Comparison of ENCODE assay signal across 1 cellular context in genomic region chr5:34553544-34553943, GRCh38.
TF ChIP-seq lines count a peak whose summit lies in the region.

No MANE protein-coding gene starts in this region.

TF ChIP-seq in K562, 482 proteins besides CTCF, POLR2A, EP300 and RAD21 (continued from another document and continues in another):
- TF ChIP-seq, protein P1, sequence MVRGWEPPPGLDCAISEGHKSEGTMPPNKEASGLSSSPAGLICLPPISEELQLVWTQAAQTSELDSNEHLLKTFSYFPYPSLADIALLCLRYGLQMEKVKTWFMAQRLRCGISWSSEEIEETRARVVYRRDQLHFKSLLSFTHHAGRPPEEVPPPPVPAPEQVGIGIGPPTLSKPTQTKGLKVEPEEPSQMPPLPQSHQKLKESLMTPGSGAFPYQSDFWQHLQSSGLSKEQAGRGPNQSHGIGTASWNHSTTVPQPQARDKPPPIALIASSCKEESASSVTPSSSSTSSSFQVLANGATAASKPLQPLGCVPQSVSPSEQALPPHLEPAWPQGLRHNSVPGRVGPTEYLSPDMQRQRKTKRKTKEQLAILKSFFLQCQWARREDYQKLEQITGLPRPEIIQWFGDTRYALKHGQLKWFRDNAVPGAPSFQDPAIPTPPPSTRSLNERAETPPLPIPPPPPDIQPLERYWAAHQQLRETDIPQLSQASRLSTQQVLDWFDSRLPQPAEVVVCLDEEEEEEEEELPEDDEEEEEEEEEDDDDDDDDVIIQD (CRISPR knock-in tag; IDR thresholded peaks at IDR 0.05) = no peak
- TF ChIP-seq, protein P2, sequence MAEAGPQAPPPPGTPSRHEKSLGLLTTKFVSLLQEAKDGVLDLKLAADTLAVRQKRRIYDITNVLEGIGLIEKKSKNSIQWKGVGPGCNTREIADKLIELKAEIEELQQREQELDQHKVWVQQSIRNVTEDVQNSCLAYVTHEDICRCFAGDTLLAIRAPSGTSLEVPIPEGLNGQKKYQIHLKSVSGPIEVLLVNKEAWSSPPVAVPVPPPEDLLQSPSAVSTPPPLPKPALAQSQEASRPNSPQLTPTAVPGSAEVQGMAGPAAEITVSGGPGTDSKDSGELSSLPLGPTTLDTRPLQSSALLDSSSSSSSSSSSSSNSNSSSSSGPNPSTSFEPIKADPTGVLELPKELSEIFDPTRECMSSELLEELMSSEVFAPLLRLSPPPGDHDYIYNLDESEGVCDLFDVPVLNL (CRISPR knock-in tag; IDR thresholded peaks at IDR 0.05; ENCODE audit: low read depth) = no peak
- TF ChIP-seq NBN (IDR thresholded peaks at IDR 0.05; ENCODE audit: low read depth) (no peak), HMGN3 (IDR thresholded peaks at IDR 0.05; ENCODE audit: borderline replicate concordance, extremely low read depth, insufficient read length, low read depth, low read length) (no peak), ZNF766 (CRISPR knock-in tag; conservative IDR thresholded peaks at IDR 0.05) (no peak), SRSF3 (IDR thresholded peaks at IDR 0.05; ENCODE audit: insufficient read depth, low read length) (no peak), STAT5A (IDR thresholded peaks at IDR 0.05; ENCODE audit: borderline replicate concordance, low read length) (peak; percentile 55; the same call in 1 of the 2 replicates), ZNF407 (IDR thresholded peaks at IDR 0.05; ENCODE audit: low read depth) (no peak), CBFA2T2 (conservative IDR thresholded peaks at IDR 0.05) (peak; percentile 89), ZNF668 (CRISPR knock-in tag; IDR thresholded peaks at IDR 0.05) (no peak), CBX8 (IDR thresholded peaks at IDR 0.05; ENCODE audit: borderline replicate concordance, extremely low read depth, low read depth, low read length, poor library complexity, severe bottlenecking) (no peak), TRIM28 (IDR thresholded peaks at IDR 0.05) (no peak), IRF9 (tag; IDR thresholded peaks at IDR 0.05) (no peak), ELF1 (tag; IDR thresholded peaks at IDR 0.05) (no peak), RBM25 (IDR thresholded peaks at IDR 0.05; ENCODE audit: low read depth, low read length, severe bottlenecking) (no peak), PHB (CRISPR knock-in tag; IDR thresholded peaks at IDR 0.05) (no peak), CHD1 (IDR thresholded peaks at IDR 0.05; ENCODE audit: low read length) (no peak), SOX6 (IDR thresholded peaks at IDR 0.05) (peak; percentile 33; the same call in 1 of the 2 replicates), ZNF12 (CRISPR knock-in tag; IDR thresholded peaks at IDR 0.05) (no peak), ZNF778 (CRISPR knock-in tag; IDR thresholded peaks at IDR 0.05) (no peak), IFI16 (CRISPR knock-in tag; IDR thresholded peaks at IDR 0.05) (no peak), ATF4 (CRISPR knock-in tag; IDR thresholded peaks at IDR 0.05) (no peak), SMC3 (conservative IDR thresholded peaks at IDR 0.05; ENCODE audit: insufficient read depth, low read depth, low read length) (no peak), C11orf30 (IDR thresholded peaks at IDR 0.05; ENCODE audit: low read depth) (peak; percentile 64), POLR2H (tag; IDR thresholded peaks at IDR 0.05; ENCODE audit: low read depth) (no peak), HCFC1 (IDR thresholded peaks at IDR 0.05; ENCODE audit: low read depth, low read length) (no peak), RNF2 (IDR thresholded peaks at IDR 0.05) (no peak), NR2C1 (IDR thresholded peaks at IDR 0.05) (no peak), NR2C1 (tag; IDR thresholded peaks at IDR 0.05) (no peak), ZNF3 (CRISPR knock-in tag; IDR thresholded peaks at IDR 0.05) (no peak), AFF1 (IDR thresholded peaks at IDR 0.05; ENCODE audit: low read depth in 1 of 2, partially characterized antibody in 2 of 2) (no peak), ZNF140 (CRISPR knock-in tag; IDR thresholded peaks at IDR 0.05) (no peak), RCOR1 (IDR thresholded peaks at IDR 0.05; ENCODE audit: borderline replicate concordance in 1 of 2, low read depth in 2 of 2, low read length in 2 of 2) (peak in 1 of 2 experiments; percentile 91; a peak in 2 of 4 replicates)
- TF ChIP-seq, protein P3, sequence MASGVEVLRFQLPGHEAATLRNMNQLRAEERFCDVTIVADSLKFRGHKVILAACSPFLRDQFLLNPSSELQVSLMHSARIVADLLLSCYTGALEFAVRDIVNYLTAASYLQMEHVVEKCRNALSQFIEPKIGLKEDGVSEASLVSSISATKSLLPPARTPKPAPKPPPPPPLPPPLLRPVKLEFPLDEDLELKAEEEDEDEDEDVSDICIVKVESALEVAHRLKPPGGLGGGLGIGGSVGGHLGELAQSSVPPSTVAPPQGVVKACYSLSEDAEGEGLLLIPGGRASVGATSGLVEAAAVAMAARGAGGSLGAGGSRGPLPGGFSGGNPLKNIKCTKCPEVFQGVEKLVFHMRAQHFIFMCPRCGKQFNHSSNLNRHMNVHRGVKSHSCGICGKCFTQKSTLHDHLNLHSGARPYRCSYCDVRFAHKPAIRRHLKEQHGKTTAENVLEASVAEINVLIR (CRISPR knock-in tag; IDR thresholded peaks at IDR 0.05) = no peak
- TF ChIP-seq, protein P4, sequence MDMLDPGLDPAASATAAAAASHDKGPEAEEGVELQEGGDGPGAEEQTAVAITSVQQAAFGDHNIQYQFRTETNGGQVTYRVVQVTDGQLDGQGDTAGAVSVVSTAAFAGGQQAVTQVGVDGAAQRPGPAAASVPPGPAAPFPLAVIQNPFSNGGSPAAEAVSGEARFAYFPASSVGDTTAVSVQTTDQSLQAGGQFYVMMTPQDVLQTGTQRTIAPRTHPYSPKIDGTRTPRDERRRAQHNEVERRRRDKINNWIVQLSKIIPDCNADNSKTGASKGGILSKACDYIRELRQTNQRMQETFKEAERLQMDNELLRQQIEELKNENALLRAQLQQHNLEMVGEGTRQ (CRISPR knock-in tag; IDR thresholded peaks at IDR 0.05) = no peak
- TF ChIP-seq, protein P5, sequence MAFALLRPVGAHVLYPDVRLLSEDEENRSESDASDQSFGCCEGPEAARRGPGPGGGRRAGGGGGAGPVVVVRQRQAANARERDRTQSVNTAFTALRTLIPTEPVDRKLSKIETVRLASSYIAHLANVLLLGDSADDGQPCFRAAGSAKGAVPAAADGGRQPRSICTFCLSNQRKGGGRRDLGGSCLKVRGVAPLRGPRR (CRISPR knock-in tag; IDR thresholded peaks at IDR 0.05) = no peak
- TF ChIP-seq, protein P6, sequence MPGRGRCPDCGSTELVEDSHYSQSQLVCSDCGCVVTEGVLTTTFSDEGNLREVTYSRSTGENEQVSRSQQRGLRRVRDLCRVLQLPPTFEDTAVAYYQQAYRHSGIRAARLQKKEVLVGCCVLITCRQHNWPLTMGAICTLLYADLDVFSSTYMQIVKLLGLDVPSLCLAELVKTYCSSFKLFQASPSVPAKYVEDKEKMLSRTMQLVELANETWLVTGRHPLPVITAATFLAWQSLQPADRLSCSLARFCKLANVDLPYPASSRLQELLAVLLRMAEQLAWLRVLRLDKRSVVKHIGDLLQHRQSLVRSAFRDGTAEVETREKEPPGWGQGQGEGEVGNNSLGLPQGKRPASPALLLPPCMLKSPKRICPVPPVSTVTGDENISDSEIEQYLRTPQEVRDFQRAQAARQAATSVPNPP (IDR thresholded peaks at IDR 0.05; ENCODE audit: borderline replicate concordance, insufficient read depth, insufficient read length) = no peak
- TF ChIP-seq, protein P7, sequence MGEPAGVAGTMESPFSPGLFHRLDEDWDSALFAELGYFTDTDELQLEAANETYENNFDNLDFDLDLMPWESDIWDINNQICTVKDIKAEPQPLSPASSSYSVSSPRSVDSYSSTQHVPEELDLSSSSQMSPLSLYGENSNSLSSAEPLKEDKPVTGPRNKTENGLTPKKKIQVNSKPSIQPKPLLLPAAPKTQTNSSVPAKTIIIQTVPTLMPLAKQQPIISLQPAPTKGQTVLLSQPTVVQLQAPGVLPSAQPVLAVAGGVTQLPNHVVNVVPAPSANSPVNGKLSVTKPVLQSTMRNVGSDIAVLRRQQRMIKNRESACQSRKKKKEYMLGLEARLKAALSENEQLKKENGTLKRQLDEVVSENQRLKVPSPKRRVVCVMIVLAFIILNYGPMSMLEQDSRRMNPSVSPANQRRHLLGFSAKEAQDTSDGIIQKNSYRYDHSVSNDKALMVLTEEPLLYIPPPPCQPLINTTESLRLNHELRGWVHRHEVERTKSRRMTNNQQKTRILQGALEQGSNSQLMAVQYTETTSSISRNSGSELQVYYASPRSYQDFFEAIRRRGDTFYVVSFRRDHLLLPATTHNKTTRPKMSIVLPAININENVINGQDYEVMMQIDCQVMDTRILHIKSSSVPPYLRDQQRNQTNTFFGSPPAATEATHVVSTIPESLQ (CRISPR knock-in tag; IDR thresholded peaks at IDR 0.05) = no peak
